In genomic region chr7:86667732-86668131, GRCh38 we compare ENCODE assay signal across 2 cellular contexts.
TF ChIP-seq lines count a peak whose summit lies in the region.

No MANE protein-coding gene starts in this region.

TF ChIP-seq in SK-N-SH, 30 proteins besides CTCF, POLR2A, EP300 and RAD21 (continued from another document):
- TF ChIP-seq PBX3 (IDR thresholded peaks at IDR 0.05) (no peak), CHD2 (IDR thresholded peaks at IDR 0.05; ENCODE audit: low read length, partially characterized antibody) (no peak), FOSL2 (IDR thresholded peaks at IDR 0.05; ENCODE audit: borderline replicate concordance, low read depth) (no peak), USF1 (IDR thresholded peaks at IDR 0.05; ENCODE audit: borderline replicate concordance, low read depth) (no peak), USF2 (IDR thresholded peaks at IDR 0.05; ENCODE audit: borderline replicate concordance, low read depth, low read length) (no peak), NRF1 (IDR thresholded peaks at IDR 0.05; ENCODE audit: low read depth, low read length) (no peak), REST (IDR thresholded peaks at IDR 0.05; ENCODE audit: low read depth, low read length) (no peak), ZBTB33 (IDR thresholded peaks at IDR 0.05; ENCODE audit: borderline replicate concordance, low read depth) (no peak)

TF ChIP-seq in SK-N-SH treated with all-trans-retinoic acid at 6 μM for 48 hours, 23 proteins besides CTCF, POLR2A, EP300 and RAD21 (continued from another document):
- TF ChIP-seq ZNF8 (CRISPR knock-in tag; IDR thresholded peaks at IDR 0.05) = no peak
- no peak for TF ChIP-seq TSHZ2 (CRISPR knock-in tag; IDR thresholded peaks at IDR 0.05)
- TF ChIP-seq ZFP3 (CRISPR knock-in tag; IDR thresholded peaks at IDR 0.05) = no peak
- TF ChIP-seq PPARA (CRISPR knock-in tag; IDR thresholded peaks at IDR 0.05; ENCODE audit: borderline replicate concordance) = no peak
- no peak for TF ChIP-seq CSDC2 (CRISPR knock-in tag; IDR thresholded peaks at IDR 0.05)
- no peak for TF ChIP-seq ZNF70 (CRISPR knock-in tag; IDR thresholded peaks at IDR 0.05)
- TF ChIP-seq ZFP30 (CRISPR knock-in tag; IDR thresholded peaks at IDR 0.05) = no peak
- no peak for TF ChIP-seq RARB (CRISPR knock-in tag; IDR thresholded peaks at IDR 0.05)
- no peak for TF ChIP-seq POU6F1 (CRISPR knock-in tag; IDR thresholded peaks at IDR 0.05; ENCODE audit: borderline replicate concordance, low read depth)
TF ChIP-seq in SK-N-SH treated with all-trans-retinoic acid at 6 μM for 48 hours: peak in this region for 0.
